Comparison of ENCODE assay signal across 32 cellular contexts in the genomic region with DNA sequence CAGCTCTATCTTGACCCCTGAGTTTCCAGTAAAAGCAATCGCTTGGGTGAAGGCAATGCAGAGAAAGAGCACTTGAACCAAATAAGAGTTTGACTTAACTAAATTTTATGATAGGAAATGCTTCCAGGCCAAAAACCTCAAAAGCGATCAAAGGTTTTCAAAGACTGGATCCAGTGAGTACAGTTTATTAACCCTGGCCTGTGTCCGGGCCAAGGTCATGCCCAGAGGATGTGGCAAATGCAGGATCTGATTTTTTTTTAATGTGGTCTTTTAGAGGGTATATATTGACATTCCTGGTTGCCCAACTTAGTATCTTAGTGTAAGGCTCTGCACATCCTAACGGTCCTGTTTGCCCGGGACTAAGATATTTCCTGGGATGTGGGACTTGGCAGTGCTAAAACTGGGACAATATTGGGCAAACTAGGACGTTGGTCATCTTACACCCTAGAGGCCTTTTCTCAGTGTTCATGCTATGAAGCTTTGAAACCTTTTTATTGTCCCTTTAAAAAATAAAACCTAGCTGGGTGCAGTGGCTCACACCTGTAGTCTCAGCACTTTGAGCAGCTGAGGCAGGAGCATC.
"Had no signal": no experiment of that assay in that cellular context is flagged by ENCODE, and none has a peak within 500 bp of the region (broad histone marks: within the 10 kb centered on the region; RNA-seq: fewer than 3 reads in every experiment).

No MANE protein-coding gene starts in this region.

- H3K4me3 Mint-ChIP-seq: activated CD4-positive, alpha-beta memory T cell treated with anti-CD3 and anti-CD28 coated beads for 36 hours; activated CD4-positive, alpha-beta T cell treated with anti-CD3 and anti-CD28 coated beads for 36 hours; activated CD4-positive, alpha-beta T cell treated with anti-CD3 and anti-CD28 coated beads, Interleukin-2, amount 10 ng/mL, durations not matched to agents 24 days and 14 days; activated CD8-positive, alpha-beta memory T cell treated with anti-CD3 and anti-CD28 coated beads, Interleukin-2, amount 10 ng/mL, durations not matched to agents 7 days and 5 days; activated CD8-positive, alpha-beta T cell treated with anti-CD3 and anti-CD28 coated beads, Interleukin-2, amount 10 ng/mL, durations not matched to agents 7 days and 5 days; activated naive CD4-positive, alpha-beta T cell treated with anti-CD3 and anti-CD28 coated beads for 36 hours; activated naive CD4-positive, alpha-beta T cell treated with anti-CD3 and anti-CD28 coated beads, Interleukin-2, amount 50 U/mL, for 24 hours; activated naive CD8-positive, alpha-beta T cell treated with anti-CD3 and anti-CD28 coated beads for 36 hours; activated naive CD8-positive, alpha-beta T cell treated with anti-CD3 and anti-CD28 coated beads, Interleukin-2, amount 50 U/mL, for 24 hours; activated T-helper 1 cell treated with anti-CD3 and anti-CD28 coated beads, Interleukin-12 subunit alpha, Interleukin-12 subunit beta, Interleukin-2, Interleukin-4 antibody, amounts not matched to agents 30 ng/mL and 10 ng/mL and 1 ng/mL, durations not matched to agents 14 hours and 24 hours and 36 hours; central memory CD8-positive, alpha-beta T cell; dendritic cell treated with granulocyte-macrophage colony-stimulating factor and Interleukin-4, amounts not matched to agents 40 ng/mL and 50 ng/mL, for 4 days; T-helper 2 cell treated with Interferon-gamma antibody and Interleukin-4, amounts not matched to agents 5 μg/mL and 100 μg/mL, for 36 hours had no signal

- H3K36me3 ChIP-seq: brain microvascular endothelial cell, esophagus squamous epithelium, heart left ventricle had no signal

- FAIRE-seq: astrocyte, frontal cortex had no signal

- H3K27me3 ChIP-seq: brain microvascular endothelial cell, esophagus squamous epithelium, heart left ventricle had no signal

- H3K4me1 ChIP-seq: esophagus squamous epithelium had no signal

- H3K27ac Mint-ChIP-seq: activated CD4-positive, alpha-beta memory T cell treated with anti-CD3 and anti-CD28 coated beads for 36 hours; activated CD4-positive, alpha-beta T cell treated with anti-CD3 and anti-CD28 coated beads for 36 hours; activated CD4-positive, alpha-beta T cell treated with anti-CD3 and anti-CD28 coated beads, Interleukin-2, amount 10 ng/mL, durations not matched to agents 24 days and 14 days; activated CD8-positive, alpha-beta memory T cell treated with anti-CD3 and anti-CD28 coated beads, Interleukin-2, amount 10 ng/mL, durations not matched to agents 7 days and 5 days; activated CD8-positive, alpha-beta T cell treated with anti-CD3 and anti-CD28 coated beads, Interleukin-2, amount 10 ng/mL, durations not matched to agents 7 days and 5 days; activated naive CD4-positive, alpha-beta T cell treated with anti-CD3 and anti-CD28 coated beads for 36 hours; activated naive CD4-positive, alpha-beta T cell treated with anti-CD3 and anti-CD28 coated beads, Interleukin-2, amount 50 U/mL, for 24 hours; activated naive CD8-positive, alpha-beta T cell treated with anti-CD3 and anti-CD28 coated beads for 36 hours; activated naive CD8-positive, alpha-beta T cell treated with anti-CD3 and anti-CD28 coated beads, Interleukin-2, amount 50 U/mL, for 24 hours; activated T-helper 1 cell treated with anti-CD3 and anti-CD28 coated beads, Interleukin-12 subunit alpha, Interleukin-12 subunit beta, Interleukin-2, Interleukin-4 antibody, amounts not matched to agents 30 ng/mL and 10 ng/mL and 1 ng/mL, durations not matched to agents 14 hours and 24 hours and 36 hours; activated T-helper 2 cell treated with anti-CD3 and anti-CD28 coated beads, Interferon-gamma antibody, Interleukin-2, Interleukin-4, amounts not matched to agents 10 μg/mL and 5 μg/mL and 100 μg/mL, durations not matched to agents 14 hours and 24 hours and 36 hours; dendritic cell treated with granulocyte-macrophage colony-stimulating factor and Interleukin-4, amounts not matched to agents 40 ng/mL and 50 ng/mL, for 4 days; T-helper 2 cell treated with Interferon-gamma antibody and Interleukin-4, amounts not matched to agents 5 μg/mL and 100 μg/mL, for 36 hours had no signal

- H3K36me3 Mint-ChIP-seq: activated CD4-positive, alpha-beta memory T cell treated with anti-CD3 and anti-CD28 coated beads for 36 hours; activated CD8-positive, alpha-beta memory T cell treated with anti-CD3 and anti-CD28 coated beads, Interleukin-2, amount 10 ng/mL, durations not matched to agents 7 days and 5 days; activated naive CD4-positive, alpha-beta T cell treated with anti-CD3 and anti-CD28 coated beads, Interleukin-2, amount 50 U/mL, for 24 hours; activated naive CD8-positive, alpha-beta T cell treated with anti-CD3 and anti-CD28 coated beads for 36 hours had no signal

- H3K9me3 ChIP-seq: esophagus squamous epithelium, heart left ventricle had no signal

- H3K27ac ChIP-seq: brain microvascular endothelial cell, epithelial cell of prostate, esophagus squamous epithelium, heart left ventricle had no signal

- H3K27me3 Mint-ChIP-seq: activated CD4-positive, alpha-beta memory T cell treated with anti-CD3 and anti-CD28 coated beads for 36 hours; activated CD4-positive, alpha-beta T cell treated with anti-CD3 and anti-CD28 coated beads for 36 hours; activated naive CD4-positive, alpha-beta T cell treated with anti-CD3 and anti-CD28 coated beads, Interleukin-2, amount 50 U/mL, for 24 hours; activated naive CD8-positive, alpha-beta T cell treated with anti-CD3 and anti-CD28 coated beads for 36 hours; effector memory CD8-positive, alpha-beta T cell; T-helper 17 cell had no signal

- H3K4me3 ChIP-seq: coronary artery, esophagus squamous epithelium, heart left ventricle had no signal

- ATAC-seq: activated CD4-positive, alpha-beta T cell treated with anti-CD3 and anti-CD28 coated beads for 36 hours; activated CD8-positive, alpha-beta memory T cell treated with anti-CD3 and anti-CD28 coated beads, Interleukin-2, amount 10 ng/mL, durations not matched to agents 7 days and 5 days; activated CD8-positive, alpha-beta T cell treated with anti-CD3 and anti-CD28 coated beads, Interleukin-2, amount 10 ng/mL, durations not matched to agents 7 days and 5 days; activated naive CD8-positive, alpha-beta T cell treated with anti-CD3 and anti-CD28 coated beads, Interleukin-2, amount 50 U/mL, for 24 hours; effector memory CD8-positive, alpha-beta T cell; heart left ventricle; T-helper 17 cell had no signal

- H3K9me3 Mint-ChIP-seq: activated CD4-positive, alpha-beta memory T cell treated with anti-CD3 and anti-CD28 coated beads for 36 hours; activated CD4-positive, alpha-beta T cell treated with anti-CD3 and anti-CD28 coated beads, Interleukin-2, amount 10 ng/mL, durations not matched to agents 24 days and 14 days; activated naive CD4-positive, alpha-beta T cell treated with anti-CD3 and anti-CD28 coated beads for 36 hours; activated naive CD4-positive, alpha-beta T cell treated with anti-CD3 and anti-CD28 coated beads, Interleukin-2, amount 50 U/mL, for 24 hours; activated naive CD8-positive, alpha-beta T cell treated with anti-CD3 and anti-CD28 coated beads for 36 hours; activated naive CD8-positive, alpha-beta T cell treated with anti-CD3 and anti-CD28 coated beads, Interleukin-2, amount 50 U/mL, for 24 hours; activated T-helper 1 cell treated with anti-CD3 and anti-CD28 coated beads, Interleukin-12 subunit alpha, Interleukin-12 subunit beta, Interleukin-2, Interleukin-4 antibody, amounts not matched to agents 30 ng/mL and 10 ng/mL and 1 ng/mL, durations not matched to agents 14 hours and 24 hours and 36 hours; activated T-helper 2 cell treated with anti-CD3 and anti-CD28 coated beads, Interferon-gamma antibody, Interleukin-2, Interleukin-4, amounts not matched to agents 10 μg/mL and 5 μg/mL and 100 μg/mL, durations not matched to agents 14 hours and 24 hours and 36 hours; central memory CD8-positive, alpha-beta T cell; dendritic cell treated with granulocyte-macrophage colony-stimulating factor and Interleukin-4, amounts not matched to agents 40 ng/mL and 50 ng/mL, for 4 days; effector memory CD8-positive, alpha-beta T cell; T-helper 2 cell treated with Interferon-gamma antibody and Interleukin-4, amounts not matched to agents 5 μg/mL and 100 μg/mL, for 36 hours had no signal

- DNase-seq: activated CD4-positive, alpha-beta memory T cell treated with anti-CD3 and anti-CD28 coated beads for 36 hours; activated CD4-positive, alpha-beta T cell treated with anti-CD3 and anti-CD28 coated beads for 36 hours; activated CD4-positive, alpha-beta T cell treated with anti-CD3 and anti-CD28 coated beads, Interleukin-2, amount 10 ng/mL, durations not matched to agents 24 days and 14 days; activated CD4-positive, CD25-positive, alpha-beta regulatory T cell; activated CD4-positive, CD25-positive, alpha-beta regulatory T cell treated with anti-CD3 and anti-CD28 coated beads, Interleukin-2, amount 50 U/mL, for 72 hours; activated CD8-positive, alpha-beta memory T cell treated with anti-CD3 and anti-CD28 coated beads, Interleukin-2, amount 10 ng/mL, durations not matched to agents 7 days and 5 days; activated CD8-positive, alpha-beta memory T cell treated with anti-CD3 and anti-CD28 coated beads, Interleukin-2, amount 50 U/mL, for 4 hours; activated CD8-positive, alpha-beta T cell treated with anti-CD3 and anti-CD28 coated beads, Interleukin-2, amount 10 ng/mL, durations not matched to agents 7 days and 5 days; activated effector memory CD4-positive, alpha-beta T cell treated with anti-CD3 and anti-CD28 coated beads, Interleukin-2, amount 50 U/mL, for 16 hours; activated naive CD4-positive, alpha-beta T cell treated with anti-CD3 and anti-CD28 coated beads for 36 hours; activated naive CD8-positive, alpha-beta T cell treated with anti-CD3 and anti-CD28 coated beads for 36 hours; activated naive CD8-positive, alpha-beta T cell treated with anti-CD3 and anti-CD28 coated beads, Interleukin-2, amount 50 U/mL, for 24 hours; activated T-cell treated with anti-CD3 and anti-CD28 coated beads, Interleukin-2, amount 50 U/mL, for 1 hour; activated T-cell treated with anti-CD3 and anti-CD28 coated beads, Interleukin-2, amount 50 U/mL, for 48 hours; brain microvascular endothelial cell; effector CD4-positive, alpha-beta T cell; effector memory CD8-positive, alpha-beta T cell; esophagus squamous epithelium; heart left ventricle; SW 1271; T-helper 1 cell; T-helper 17 cell had no signal
